ENCODE assay signal across 11 cellular contexts in the genomic region with DNA sequence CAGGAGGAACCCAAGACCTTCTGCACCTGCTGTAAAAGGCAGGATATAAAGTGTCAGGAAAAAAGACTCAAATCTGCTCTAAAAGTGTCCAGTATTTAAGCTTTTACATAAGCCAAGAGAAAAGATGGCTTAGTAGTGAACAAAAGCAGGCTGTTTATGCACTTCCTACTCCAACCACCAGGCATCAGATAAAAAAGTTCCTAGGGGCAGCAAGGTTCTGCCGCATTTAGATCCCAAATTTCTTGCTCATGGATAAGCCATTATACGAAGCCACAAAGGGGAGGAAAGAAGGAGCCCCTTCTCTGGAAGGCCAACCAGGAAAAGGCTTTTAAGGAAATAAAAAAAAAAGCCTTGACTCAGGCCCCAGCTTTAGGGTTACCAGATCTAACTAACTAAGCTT. TPM values are rescaled to one million over a fixed set of nuclear protein-coding genes. Genes with fewer than 3 reads are reported as not detected.
A peak's percentile ranks its signal among the peaks of the same experiment; 100 is the strongest.
DNase-seq lines count a peak whose midpoint lies in the region; ATAC-seq and TF ChIP-seq lines count a peak whose summit lies in the region.
"Had no signal": no experiment of that assay in that cellular context is flagged by ENCODE, and none has a peak within 500 bp of the region (broad histone marks: within the 10 kb centered on the region; RNA-seq: fewer than 3 reads in every experiment).

No MANE protein-coding gene starts in this region.

- H3K4me1 Mint-ChIP-seq in activated T-helper 1 cell treated with anti-CD3 and anti-CD28 coated beads, Interleukin-12 subunit alpha, Interleukin-12 subunit beta, Interleukin-2, Interleukin-4 antibody, amounts not matched to agents 30 ng/mL and 10 ng/mL and 1 ng/mL, durations not matched to agents 14 hours and 24 hours and 36 hours (ENCODE audit: low read depth): no peaks in the 10 kb centered on the region

- H3K4me3 ChIP-seq in BE2C (ENCODE audit: low read depth, low read length) (no peak overlapping the region), Karpas-422 (ENCODE audit: low read length) (no peak overlapping the region), esophagus muscularis mucosa (peak overlapping the region; percentile 41 to 58 (median 53)), osteoblast (ENCODE audit: insufficient read depth, low read length) (peak overlapping the region; percentile 76)

- H3K27me3 Mint-ChIP-seq in activated T-helper 1 cell treated with anti-CD3 and anti-CD28 coated beads, Interleukin-12 subunit alpha, Interleukin-12 subunit beta, Interleukin-2, Interleukin-4 antibody, amounts not matched to agents 30 ng/mL and 10 ng/mL and 1 ng/mL, durations not matched to agents 14 hours and 24 hours and 36 hours (ENCODE audit: insufficient read depth): no peaks in the 10 kb centered on the region
- H3K27me3 Mint-ChIP-seq: activated naive CD8-positive, alpha-beta T cell treated with anti-CD3 and anti-CD28 coated beads for 36 hours had no signal

- TF ChIP-seq CTCF in BE2C (IDR thresholded peaks at IDR 0.05; ENCODE audit: low read depth, low read length) (peak; percentile 48), esophagus muscularis mucosa (IDR thresholded peaks at IDR 0.05) (peak in 2 of 3 experiments; percentile 15 to 35), osteoblast (IDR thresholded peaks at IDR 0.05; ENCODE audit: extremely low read depth, low read depth, low read length) (peak; percentile 45)

- H3K4me1 ChIP-seq in BE2C: peaks cover 22% of the 10 kb centered on the region
- peaks cover 14% of the 10 kb centered on the region for H3K4me1 ChIP-seq in Karpas-422 (ENCODE audit: low read length)
- peaks cover 7 to 27% (median 22%) of the 10 kb centered on the region in 4 donors for H3K4me1 ChIP-seq in esophagus muscularis mucosa
- peaks cover 15% of the 10 kb centered on the region for H3K4me1 ChIP-seq in osteoblast (ENCODE audit: insufficient read depth, low read length)
- H3K4me1 ChIP-seq: uterus had no signal

- intact Hi-C loops in esophagus muscularis mucosa (cut with DNase I): no loop called here
- intact Hi-C loops in activated T-helper 1 cell treated with anti-CD3 and anti-CD28 coated beads, Interleukin-12 subunit alpha, Interleukin-12 subunit beta, Interleukin-2, Interleukin-4 antibody, amounts not matched to agents 30 ng/mL and 10 ng/mL and 1 ng/mL, durations not matched to agents 14 hours and 24 hours and 36 hours (cut with micrococcal nuclease): loop anchor here (5.0 kb wide), 1 partner anchor 668 kb away; no protein-coding TSS in a partner anchor

- H3K9me3 ChIP-seq in BE2C: no peaks in the 10 kb centered on the region
- H3K9me3 ChIP-seq in Karpas-422 (ENCODE audit: low read length): no peaks in the 10 kb centered on the region
- H3K9me3 ChIP-seq in esophagus muscularis mucosa: no peaks in the 10 kb centered on the region
- H3K9me3 ChIP-seq in osteoblast (ENCODE audit: low read depth, low read length): no peaks in the 10 kb centered on the region
- H3K9me3 ChIP-seq: uterus had no signal

- H3K36me3 ChIP-seq in BE2C (no peaks in the 10 kb centered on the region), Karpas-422 (ENCODE audit: insufficient read depth, low read length) (no peaks in the 10 kb centered on the region), esophagus muscularis mucosa (no peaks in the 10 kb centered on the region), osteoblast (ENCODE audit: insufficient read depth, low read length) (no peaks in the 10 kb centered on the region)
- H3K36me3 ChIP-seq: uterus had no signal

- WGBS in esophagus muscularis mucosa: 69% methylated on average over 2 of the region's 2 CpGs

- no peaks in the 10 kb centered on the region for H3K27me3 ChIP-seq in BE2C
- H3K27me3 ChIP-seq in Karpas-422 (ENCODE audit: low read length): no peaks in the 10 kb centered on the region
- no peaks in the 10 kb centered on the region for H3K27me3 ChIP-seq in esophagus muscularis mucosa
- H3K27me3 ChIP-seq in osteoblast (ENCODE audit: insufficient read depth, low read length): peaks cover 5% of the 10 kb centered on the region
- H3K27me3 ChIP-seq: uterus had no signal

- TF ChIP-seq POLR2A in esophagus muscularis mucosa (IDR thresholded peaks at IDR 0.05; ENCODE audit: low read depth): no peak

- no peak overlapping the region for H3K4me2 ChIP-seq in Karpas-422 (ENCODE audit: low read depth, low read length, poor library complexity, severe bottlenecking)
- H3K4me2 ChIP-seq in osteoblast (ENCODE audit: insufficient read depth, low read length): peak overlapping the region; percentile 94

- no peaks in the 10 kb centered on the region for H3K9me3 Mint-ChIP-seq in activated T-helper 1 cell treated with anti-CD3 and anti-CD28 coated beads, Interleukin-12 subunit alpha, Interleukin-12 subunit beta, Interleukin-2, Interleukin-4 antibody, amounts not matched to agents 30 ng/mL and 10 ng/mL and 1 ng/mL, durations not matched to agents 14 hours and 24 hours and 36 hours
- H3K9me3 Mint-ChIP-seq: activated naive CD8-positive, alpha-beta T cell treated with anti-CD3 and anti-CD28 coated beads for 36 hours had no signal

- DNase-seq in BE2C (no peak), Karpas-422 (no peak), esophagus muscularis mucosa (ENCODE audit: extremely low spot score) (no peak), osteoblast (ENCODE audit: insufficient read length, low spot score, missing footprints) (no peak), cerebellar cortex (ENCODE audit: low spot score) (no peak)
- no peak for DNase-seq in activated T-helper 1 cell treated with anti-CD3 and anti-CD28 coated beads, Interleukin-12 subunit alpha, Interleukin-12 subunit beta, Interleukin-2, Interleukin-4 antibody, amounts not matched to agents 30 ng/mL and 10 ng/mL and 1 ng/mL, durations not matched to agents 14 hours and 24 hours and 36 hours (ENCODE audit: low spot score)
- no peak for DNase-seq in activated CD4-positive, alpha-beta T cell treated with anti-CD3 and anti-CD28 coated beads, Interleukin-2, amount 50 U/mL, for 48 hours
- DNase-seq: activated naive CD8-positive, alpha-beta T cell treated with anti-CD3 and anti-CD28 coated beads for 36 hours; NCI-H2081; uterus had no signal

- ATAC-seq in HG02970 (IDR thresholded peaks at IDR 0.05; ENCODE audit: low FRiP score, unreplicated experiment): no peak

- H3K79me2 ChIP-seq in Karpas-422 (ENCODE audit: low read length) (no peaks in the 10 kb centered on the region), osteoblast (ENCODE audit: insufficient read depth, low read length) (no peaks in the 10 kb centered on the region)

- 0 out of 2 replicates have a peak overlapping the region, but pooled peaks have one; percentile 90 for H2AFZ ChIP-seq in Karpas-422 (ENCODE audit: low read length)
- H2AFZ ChIP-seq in osteoblast (ENCODE audit: low read length): peak overlapping the region; percentile 98

- no peaks in the 10 kb centered on the region for H4K20me1 ChIP-seq in Karpas-422 (ENCODE audit: insufficient read depth, low read depth, low read length)
- H4K20me1 ChIP-seq in osteoblast (ENCODE audit: insufficient read depth, low read length): no peaks in the 10 kb centered on the region

- H3K4me3 Mint-ChIP-seq in activated T-helper 1 cell treated with anti-CD3 and anti-CD28 coated beads, Interleukin-12 subunit alpha, Interleukin-12 subunit beta, Interleukin-2, Interleukin-4 antibody, amounts not matched to agents 30 ng/mL and 10 ng/mL and 1 ng/mL, durations not matched to agents 14 hours and 24 hours and 36 hours: no peak overlapping the region
- H3K4me3 Mint-ChIP-seq: activated naive CD8-positive, alpha-beta T cell treated with anti-CD3 and anti-CD28 coated beads for 36 hours had no signal

- H3K27ac Mint-ChIP-seq in activated T-helper 1 cell treated with anti-CD3 and anti-CD28 coated beads, Interleukin-12 subunit alpha, Interleukin-12 subunit beta, Interleukin-2, Interleukin-4 antibody, amounts not matched to agents 30 ng/mL and 10 ng/mL and 1 ng/mL, durations not matched to agents 14 hours and 24 hours and 36 hours: no peak overlapping the region
- H3K27ac Mint-ChIP-seq: activated naive CD8-positive, alpha-beta T cell treated with anti-CD3 and anti-CD28 coated beads for 36 hours had no signal

- H3K9ac ChIP-seq in Karpas-422 (ENCODE audit: low read length): no peak overlapping the region

- no peak overlapping the region for H3K27ac ChIP-seq in Karpas-422 (ENCODE audit: low read length)
- no peak overlapping the region for H3K27ac ChIP-seq in esophagus muscularis mucosa (replicated peaks in 1 of 4)
- no peak overlapping the region for H3K27ac ChIP-seq in osteoblast (ENCODE audit: low read depth, low read length)

- TF ChIP-seq EP300 in esophagus muscularis mucosa (IDR thresholded peaks at IDR 0.05): no peak

- no peaks in the 10 kb centered on the region for H3K9me2 ChIP-seq in Karpas-422 (replicated peaks; ENCODE audit: insufficient read depth, low read length)

- H3K36me3 Mint-ChIP-seq in activated T-helper 1 cell treated with anti-CD3 and anti-CD28 coated beads, Interleukin-12 subunit alpha, Interleukin-12 subunit beta, Interleukin-2, Interleukin-4 antibody, amounts not matched to agents 30 ng/mL and 10 ng/mL and 1 ng/mL, durations not matched to agents 14 hours and 24 hours and 36 hours (ENCODE audit: low read depth): no peaks in the 10 kb centered on the region

RNA-seq across cellular contexts. Expression of a gene that starts 10.6 kb away (rescaled TPM):
- polyA plus RNA-seq in BE2C (2012; ENCODE audit: insufficient read depth, insufficient read length, low read depth): not detected
- total RNA-seq in Karpas-422 (2014; rRNA removed; shearing (Covaris generic); ENCODE audit: low replicate concordance): 1.1 TPM in 1 of 2 replicates, not detected in the other
- total RNA-seq in esophagus muscularis mucosa (under 1 TPM in 1 of 4 donors, not detected in 3; 0.17 TPM), osteoblast (not detected in 2 replicates)
- total RNA-seq in activated T-helper 1 cell treated with anti-CD3 and anti-CD28 coated beads, Interleukin-12 subunit alpha, Interleukin-12 subunit beta, Interleukin-2, Interleukin-4 antibody, amounts not matched to agents 30 ng/mL and 10 ng/mL and 1 ng/mL, durations not matched to agents 14 hours and 24 hours and 36 hours: not detected in 2 replicates
- total RNA-seq: activated naive CD8-positive, alpha-beta T cell treated with anti-CD3 and anti-CD28 coated beads for 36 hours had no signal

RNA-seq across cellular contexts. Expression of a gene that starts 28.3 kb away (rescaled TPM):
- polyA plus RNA-seq in BE2C (2012; ENCODE audit: insufficient read depth, insufficient read length, low read depth): 18.2 TPM
- total RNA-seq in Karpas-422 (2014; rRNA removed; shearing (Covaris generic); ENCODE audit: low replicate concordance): not detected in 2 replicates
- 10 to 100 TPM in 1 of 4 donors, 1 to 10 TPM in 3; 7.2 to 22.9 (median 7.6) TPM for total RNA-seq in esophagus muscularis mucosa
- total RNA-seq in osteoblast: 1.5 and 3.3 TPM in 2 replicates
- total RNA-seq in activated T-helper 1 cell treated with anti-CD3 and anti-CD28 coated beads, Interleukin-12 subunit alpha, Interleukin-12 subunit beta, Interleukin-2, Interleukin-4 antibody, amounts not matched to agents 30 ng/mL and 10 ng/mL and 1 ng/mL, durations not matched to agents 14 hours and 24 hours and 36 hours: 141 TPM in 2 replicates

Comparison
In these comparisons a context has a peak if more than half of its experiments do, and no peak if none do; other contexts are left out.
1. H3K4me3 ChIP-seq: peak in esophagus muscularis mucosa (4 of 4) and osteoblast (single experiment); none in BE2C (single experiment) and Karpas-422 (single experiment).
2. Peak in every context shown above with its lines, with median percentiles within 50 percentile points of each other: CTCF ChIP-seq.